In genomic region chr13:41847216-41847615, GRCh38 we compare ENCODE assay signal across 29 cellular contexts.
"Had no signal": no experiment of that assay in that cellular context is flagged by ENCODE, and none has a peak within 500 bp of the region (broad histone marks: within the 10 kb centered on the region; RNA-seq: fewer than 3 reads in every experiment).

No MANE protein-coding gene starts in this region.

- DNase-seq: activated B cell treated with CpG ODN at 0.5 μM for 24 hours; activated CD4-positive, alpha-beta T cell treated with anti-CD3 and anti-CD28 coated beads for 48 hours; activated CD4-positive, alpha-beta T cell treated with anti-CD3 and anti-CD28 coated beads, Interleukin-2, amount 50 U/mL, for 1 hour; activated CD4-positive, alpha-beta T cell treated with anti-CD3 and anti-CD28 coated beads, Interleukin-2, amount 50 U/mL, for 48 hours; activated CD8-positive, alpha-beta memory T cell treated with anti-CD3 and anti-CD28 coated beads for 24 hours; activated CD8-positive, alpha-beta T cell treated with anti-CD3 and anti-CD28 coated beads for 36 hours; activated effector memory CD4-positive, alpha-beta T cell treated with Interleukin-2 at 50 U/mL for 16 hours; activated gamma-delta T cell treated with Interleukin-2 at 50 U/mL for 16 hours; activated naive CD4-positive, alpha-beta T cell treated with anti-CD3 and anti-CD28 coated beads, Interleukin-2, amount 50 U/mL, for 16 hours; activated naive CD4-positive, alpha-beta T cell treated with Interleukin-2 at 50 U/mL for 16 hours; activated T-cell treated with anti-CD3 and anti-CD28 coated beads, Interleukin-2, amount 50 U/mL, for 4 hours; adrenal gland; dorsolateral prefrontal cortex; effector memory CD4-positive, alpha-beta T cell; endodermal cell; foreskin keratinocyte; gastrocnemius medialis; glutamatergic neuron; heart left ventricle; T-helper 1 cell; T-helper 17 cell; T1000; WERI-Rb-1 had no signal

- H3K4me3 ChIP-seq: adrenal gland, ascending aorta, coronary artery, dorsolateral prefrontal cortex, gastrocnemius medialis, heart left ventricle had no signal

- H3K27ac ChIP-seq: adrenal gland, ascending aorta, coronary artery, dorsolateral prefrontal cortex, foreskin keratinocyte, gastrocnemius medialis, heart left ventricle, WERI-Rb-1 had no signal

- FAIRE-seq: bronchial epithelial cell had no signal

- H3K9me3 ChIP-seq: ascending aorta, gastrocnemius medialis had no signal

- H3K36me3 ChIP-seq: adrenal gland, ascending aorta, gastrocnemius medialis, heart left ventricle, WERI-Rb-1 had no signal

- H3K4me1 ChIP-seq: adrenal gland, foreskin keratinocyte, gastrocnemius medialis had no signal

- H3K27me3 ChIP-seq: adrenal gland, ascending aorta, dorsolateral prefrontal cortex, foreskin keratinocyte, gastrocnemius medialis, heart left ventricle had no signal

- ATAC-seq: activated CD4-positive, CD25-positive, alpha-beta regulatory T cell treated with anti-CD3 and anti-CD28 coated beads, Interleukin-2, amount 50 U/mL, for 24 hours; activated CD8-positive, alpha-beta T cell treated with anti-CD3 and anti-CD28 coated beads for 36 hours; activated T-cell treated with anti-CD3 and anti-CD28 coated beads, Interleukin-2, amount 50 U/mL, for 4 hours; activated T-helper 17 cell treated with anti-CD3 and anti-CD28 coated beads, Interleukin-2, amount 50 U/mL, for 72 hours; esophagus mucosa; foreskin keratinocyte; gastrocnemius medialis; heart left ventricle; T-helper 17 cell had no signal
